ENCODE assay signal across 1 cellular context in the genomic region with DNA sequence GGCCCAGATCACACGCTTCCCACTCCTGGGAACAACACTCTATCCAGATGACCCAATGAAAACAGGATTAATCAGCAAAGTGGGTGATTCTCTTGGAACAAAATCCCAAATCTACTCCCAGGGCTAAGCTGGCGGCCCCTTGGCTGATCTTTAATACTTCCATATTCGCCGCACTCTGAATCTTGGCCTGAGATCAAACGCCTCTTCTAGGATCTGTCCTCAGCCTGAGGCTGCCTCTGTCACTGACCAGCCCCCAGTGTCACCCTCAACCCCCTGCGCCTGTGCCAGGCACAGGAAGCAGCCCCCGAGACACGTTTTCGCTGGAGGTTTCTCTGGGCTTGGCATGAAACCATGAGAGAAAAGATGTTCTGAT.
TF ChIP-seq lines count a peak whose summit lies in the region.

No MANE protein-coding gene starts in this region.

TF ChIP-seq in IMR-90, 13 proteins besides CTCF, POLR2A, EP300 and RAD21:
- TF ChIP-seq NFE2L2 (IDR thresholded peaks at IDR 0.05; ENCODE audit: low read depth, low read length) (no peak), MAFK (IDR thresholded peaks at IDR 0.05; ENCODE audit: low read depth, low read length) (no peak)
